ENCODE assay signal across 23 cellular contexts in the genomic region with DNA sequence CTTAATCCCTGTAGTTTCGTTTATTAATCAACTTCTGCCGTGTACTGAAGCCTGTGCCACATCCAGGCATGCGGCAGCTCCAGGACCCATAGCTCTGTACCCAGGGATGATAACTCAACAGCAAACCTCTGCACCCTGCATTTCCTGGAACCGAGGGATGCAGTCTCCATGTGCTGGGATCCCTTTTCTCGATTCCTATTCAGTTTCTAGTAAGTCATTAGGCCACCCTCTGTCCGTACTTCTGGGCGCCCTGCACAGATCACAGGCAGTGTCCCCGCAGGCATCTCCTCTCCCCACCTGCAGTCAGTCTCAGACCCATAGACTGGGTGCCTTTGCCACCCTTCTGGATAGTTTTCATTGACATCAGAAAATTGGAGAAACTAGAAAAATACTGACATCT.
"Had no signal": no experiment of that assay in that cellular context is flagged by ENCODE, and none has a peak within 500 bp of the region (broad histone marks: within the 10 kb centered on the region; RNA-seq: fewer than 3 reads in every experiment).

No MANE protein-coding gene starts in this region.

- H3K27ac ChIP-seq: KMS-11, SJSA1, SK-N-MC had no signal

- DNase-seq: MV-4-11, NCI-H1048, NCI-H1105, NCI-H1417, NCI-H1436 treated with DMSO at 0.1 percent for 48 hours, NCI-H1694 treated with DMSO at 0.1 percent for 48 hours, NCI-H1930, NCI-H2081, NCI-H2107, NCI-H2171, NCI-H226, NCI-H446, NCI-H510A, NCI-H524 treated with DMSO at 0.1 percent for 48 hours, NCI-H69, NCI-H774, Right ventricle myocardium superior, RPMI8226, SIG-M5, SW 1271 had no signal

- H3K4me1 ChIP-seq: SJSA1 had no signal

- H3K9me3 ChIP-seq: SJSA1 had no signal

- H3K4me3 ChIP-seq: SJSA1, SK-N-MC had no signal

- H3K27me3 ChIP-seq: SJSA1 had no signal

- H3K9ac ChIP-seq: KMS-11 had no signal

- H3K4me2 ChIP-seq: KMS-11 had no signal
